20 cellular contexts compared by ENCODE assay signal in genomic region chr6:152343735-152344360, GRCh38.
A peak's percentile ranks its signal among the peaks of the same experiment; 100 is the strongest.
DNase-seq lines count a peak whose midpoint lies in the region; ATAC-seq and TF ChIP-seq lines count a peak whose summit lies in the region.
"Had no signal": no experiment of that assay in that cellular context is flagged by ENCODE, and none has a peak within 500 bp of the region (broad histone marks: within the 10 kb centered on the region; RNA-seq: fewer than 3 reads in every experiment).

No MANE protein-coding gene starts in this region.

- WGBS in psoas muscle, 3 donors, result 35 to 60% (median 39%) methylated on average over 9 of the region's 9 CpGs
- 82 to 91% methylated on average over 8 to 9 of the region's 9 CpGs for WGBS in gastroesophageal sphincter (ENCODE audit: low coverage in 1 of 2), 2 donors

- H3K4me3 Mint-ChIP-seq in activated CD4-positive, alpha-beta T cell treated with anti-CD3 and anti-CD28 coated beads, Interleukin-2, amount 10 ng/mL, durations not matched to agents 24 days and 14 days, result no peak overlapping the region
- no peak overlapping the region for H3K4me3 Mint-ChIP-seq in activated CD4-positive, alpha-beta T cell treated with anti-CD3 and anti-CD28 coated beads for 36 hours
- no peak overlapping the region for H3K4me3 Mint-ChIP-seq in central memory CD8-positive, alpha-beta T cell
- H3K4me3 Mint-ChIP-seq: B cell; CD4-positive, alpha-beta T cell; HFFc6 had no signal

- H3K9me3 Mint-ChIP-seq in activated CD4-positive, alpha-beta T cell treated with anti-CD3 and anti-CD28 coated beads, Interleukin-2, amount 10 ng/mL, durations not matched to agents 24 days and 14 days, result no peaks in the 10 kb centered on the region
- no peaks in the 10 kb centered on the region for H3K9me3 Mint-ChIP-seq in activated CD4-positive, alpha-beta T cell treated with anti-CD3 and anti-CD28 coated beads for 36 hours (ENCODE audit: low read depth)
- H3K9me3 Mint-ChIP-seq in central memory CD8-positive, alpha-beta T cell, result no peaks in the 10 kb centered on the region
- H3K9me3 Mint-ChIP-seq: CD4-positive, alpha-beta T cell; HFFc6 had no signal

- no peak for TF ChIP-seq POLR2A in gastroesophageal sphincter (IDR thresholded peaks at IDR 0.05)

- DNase-seq in activated CD4-positive, alpha-beta T cell treated with anti-CD3 and anti-CD28 coated beads, Interleukin-2, amount 10 ng/mL, durations not matched to agents 24 days and 14 days, result peak; percentile 45
- DNase-seq in activated CD4-positive, alpha-beta T cell treated with anti-CD3 and anti-CD28 coated beads for 36 hours, result no peak
- no peak for DNase-seq in central memory CD8-positive, alpha-beta T cell (ENCODE audit: low spot score in 2 of 2)
- DNase-seq in left ventricle myocardium inferior (peak; percentile 28), psoas muscle (peak in 1 of 2 donors; percentile 58)
- DNase-seq: Calu3; CD4-positive, alpha-beta T cell; COR-L47; DMS53; DMS79 treated with DMSO at 0.1 percent for 48 hours; GOT3; HFFc6 had no signal

- no peak overlapping the region for H3K27ac Mint-ChIP-seq in activated CD4-positive, alpha-beta T cell treated with anti-CD3 and anti-CD28 coated beads, Interleukin-2, amount 10 ng/mL, durations not matched to agents 24 days and 14 days
- H3K27ac Mint-ChIP-seq in activated CD4-positive, alpha-beta T cell treated with anti-CD3 and anti-CD28 coated beads for 36 hours, result no peak overlapping the region
- H3K27ac Mint-ChIP-seq in central memory CD8-positive, alpha-beta T cell (ENCODE audit: low read depth), result peak overlapping the region; percentile 36
- H3K27ac Mint-ChIP-seq: B cell; CD4-positive, alpha-beta T cell; HFFc6 had no signal

- no peak for TF ChIP-seq EP300 in gastroesophageal sphincter (IDR thresholded peaks at IDR 0.05)

- no peak for ATAC-seq in activated CD4-positive, alpha-beta T cell treated with anti-CD3 and anti-CD28 coated beads for 36 hours
- no peak for ATAC-seq in central memory CD8-positive, alpha-beta T cell (replicated peaks; ENCODE audit: extremely low read depth, poor library complexity, severe bottlenecking)
- ATAC-seq in psoas muscle (peak; percentile 67 to 87 (median 78)), gastroesophageal sphincter (no peak), HG02852 (IDR thresholded peaks at IDR 0.05; ENCODE audit: unreplicated experiment) (no peak), HG02884 (IDR thresholded peaks at IDR 0.05; ENCODE audit: unreplicated experiment) (no peak)

- intact Hi-C loops in activated CD4-positive, alpha-beta T cell treated with anti-CD3 and anti-CD28 coated beads, Interleukin-2, amount 10 ng/mL, durations not matched to agents 24 days and 14 days (cut with micrococcal nuclease), result no loop called here
- intact Hi-C loops in activated CD4-positive, alpha-beta T cell treated with anti-CD3 and anti-CD28 coated beads for 36 hours (cut with DNase I, micrococcal nuclease), result no loop called here
- intact Hi-C loops in left ventricle myocardium inferior (cut with micrococcal nuclease), result no loop called here
- intact Hi-C loops in psoas muscle (cut with DNase I), result no loop called here

- POLR2A ChIA-PET in activated CD4-positive, alpha-beta T cell treated with anti-CD3 and anti-CD28 coated beads for 36 hours (lab: Charles Lee), result no interaction called here

- H3K27me3 Mint-ChIP-seq in activated CD4-positive, alpha-beta T cell treated with anti-CD3 and anti-CD28 coated beads, Interleukin-2, amount 10 ng/mL, durations not matched to agents 24 days and 14 days, result peaks cover 15% of the 10 kb centered on the region
- peaks cover 2% of the 10 kb centered on the region for H3K27me3 Mint-ChIP-seq in activated CD4-positive, alpha-beta T cell treated with anti-CD3 and anti-CD28 coated beads for 36 hours
- H3K27me3 Mint-ChIP-seq in central memory CD8-positive, alpha-beta T cell, result no peaks in the 10 kb centered on the region

- CTCF ChIA-PET in activated CD4-positive, alpha-beta T cell treated with anti-CD3 and anti-CD28 coated beads for 36 hours (lab: Charles Lee), result no interaction called here

- H3K27me3 ChIP-seq in left ventricle myocardium inferior (ENCODE audit: low read depth), result no peaks in the 10 kb centered on the region
- H3K27me3 ChIP-seq in psoas muscle (ENCODE audit: insufficient read depth in 3 of 3, low read length in 2 of 3), result no peaks in the 10 kb centered on the region
- no peaks in the 10 kb centered on the region for H3K27me3 ChIP-seq in gastroesophageal sphincter
- H3K27me3 ChIP-seq: BLaER1 had no signal

- H3K4me3 ChIP-seq in left ventricle myocardium inferior (no peak overlapping the region), psoas muscle (no peak overlapping the region), gastroesophageal sphincter (no peak overlapping the region)
- H3K4me3 ChIP-seq: BLaER1, HAP-1 had no signal

- H3K4me1 Mint-ChIP-seq in activated CD4-positive, alpha-beta T cell treated with anti-CD3 and anti-CD28 coated beads, Interleukin-2, amount 10 ng/mL, durations not matched to agents 24 days and 14 days, result no peaks in the 10 kb centered on the region
- no peaks in the 10 kb centered on the region for H3K4me1 Mint-ChIP-seq in activated CD4-positive, alpha-beta T cell treated with anti-CD3 and anti-CD28 coated beads for 36 hours
- peaks cover under 1% of the 10 kb centered on the region for H3K4me1 Mint-ChIP-seq in central memory CD8-positive, alpha-beta T cell
- H3K4me1 Mint-ChIP-seq: B cell had no signal

- peak overlapping the region; percentile 71 for H3K27ac ChIP-seq in left ventricle myocardium inferior (replicated peaks)
- peak overlapping the region; percentile 80 for H3K27ac ChIP-seq in psoas muscle
- no peak overlapping the region for H3K27ac ChIP-seq in gastroesophageal sphincter
- H3K27ac ChIP-seq: 22Rv1, BLaER1, C4-2B had no signal

- H3K4me1 ChIP-seq in left ventricle myocardium inferior, result peaks cover 19% of the 10 kb centered on the region
- H3K4me1 ChIP-seq in psoas muscle, result peaks cover 21% of the 10 kb centered on the region
- no peaks in the 10 kb centered on the region for H3K4me1 ChIP-seq in gastroesophageal sphincter
- H3K4me1 ChIP-seq: BLaER1, HAP-1 had no signal

- H3K36me3 ChIP-seq in left ventricle myocardium inferior (peaks cover 96% of the 10 kb centered on the region), psoas muscle (ENCODE audit: insufficient read depth in 1 of 2, low read depth in 1 of 2) (peaks cover 0 to 63% of the 10 kb centered on the region in 2 donors), gastroesophageal sphincter (peaks cover 3 to 85% of the 10 kb centered on the region in 2 donors)
- H3K36me3 ChIP-seq: BLaER1, HAP-1 had no signal

- no peak for TF ChIP-seq CTCF in left ventricle myocardium inferior (IDR thresholded peaks at IDR 0.05; ENCODE audit: borderline replicate concordance)
- TF ChIP-seq CTCF in psoas muscle (IDR thresholded peaks at IDR 0.05), result no peak
- TF ChIP-seq CTCF in gastroesophageal sphincter (IDR thresholded peaks at IDR 0.05), result no peak

- no peaks in the 10 kb centered on the region for H3K9me3 ChIP-seq in left ventricle myocardium inferior (replicated peaks)
- H3K9me3 ChIP-seq in psoas muscle, result no peaks in the 10 kb centered on the region
- H3K9me3 ChIP-seq in gastroesophageal sphincter, result no peaks in the 10 kb centered on the region
- H3K9me3 ChIP-seq: BLaER1, HAP-1 had no signal

- no peaks in the 10 kb centered on the region for H3K36me3 Mint-ChIP-seq in activated CD4-positive, alpha-beta T cell treated with anti-CD3 and anti-CD28 coated beads, Interleukin-2, amount 10 ng/mL, durations not matched to agents 24 days and 14 days (ENCODE audit: low read depth)
- no peaks in the 10 kb centered on the region for H3K36me3 Mint-ChIP-seq in activated CD4-positive, alpha-beta T cell treated with anti-CD3 and anti-CD28 coated beads for 36 hours (ENCODE audit: low read depth)
- peaks cover 41% of the 10 kb centered on the region for H3K36me3 Mint-ChIP-seq in central memory CD8-positive, alpha-beta T cell (ENCODE audit: insufficient read depth)

Comparison
In these comparisons a context has a peak if more than half of its experiments do, and no peak if none do; other contexts are left out.
1. DNase-seq: peak in activated CD4-positive, alpha-beta T cell treated with anti-CD3 and anti-CD28 coated beads, Interleukin-2, amount 10 ng/mL, durations not matched to agents 24 days and 14 days (single experiment) and left ventricle myocardium inferior (single experiment); none in activated CD4-positive, alpha-beta T cell treated with anti-CD3 and anti-CD28 coated beads for 36 hours (single experiment) and central memory CD8-positive, alpha-beta T cell (0 of 2).
2. ATAC-seq: peak in psoas muscle (4 of 4); none in activated CD4-positive, alpha-beta T cell treated with anti-CD3 and anti-CD28 coated beads for 36 hours (single experiment), central memory CD8-positive, alpha-beta T cell (single experiment), gastroesophageal sphincter (single experiment), HG02852 (single experiment) and HG02884 (single experiment).
3. H3K27ac ChIP-seq: peak in left ventricle myocardium inferior (single experiment) and psoas muscle (single experiment); none in gastroesophageal sphincter (0 of 4).